In the genomic region with DNA sequence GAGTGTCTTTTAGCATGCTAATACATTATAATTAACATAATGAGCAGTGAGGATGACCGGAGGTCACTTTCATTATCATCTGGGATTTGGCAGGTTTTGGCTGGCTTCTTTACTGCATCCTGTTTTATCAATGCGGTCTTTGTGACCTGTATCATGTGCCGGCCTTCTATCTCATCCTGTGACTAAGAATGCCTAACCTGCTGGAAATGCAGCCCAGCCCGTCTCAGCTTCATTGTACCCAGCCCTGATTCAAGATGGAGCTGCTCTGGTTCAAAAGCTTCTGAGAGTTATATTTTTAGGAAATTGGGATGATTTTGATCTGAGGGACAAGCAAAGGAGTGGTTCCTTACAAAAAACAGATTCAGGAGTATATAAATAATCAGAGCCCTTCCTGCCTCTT, we compare ENCODE assay signal across 1 cellular context.
TF ChIP-seq lines count a peak whose summit lies in the region.

No MANE protein-coding gene starts in this region.

TF ChIP-seq in H1, 55 proteins besides CTCF, POLR2A, EP300 and RAD21 (continued from another document):
- TF ChIP-seq SUZ12 (IDR thresholded peaks at IDR 0.05; ENCODE audit: low read length) (no peak), SP4 (IDR thresholded peaks at IDR 0.05; ENCODE audit: low read length) (no peak), MAFK (IDR thresholded peaks at IDR 0.05; ENCODE audit: low read depth, low read length) (no peak), SP2 (IDR thresholded peaks at IDR 0.05; ENCODE audit: low read length) (no peak), RXRA (IDR thresholded peaks at IDR 0.05; ENCODE audit: insufficient read depth, low read depth, low read length) (no peak), CREB1 (IDR thresholded peaks at IDR 0.05) (no peak), SIX5 (IDR thresholded peaks at IDR 0.05; ENCODE audit: low read depth, low read length) (no peak), HDAC6 (IDR thresholded peaks at IDR 0.05; ENCODE audit: low read depth, low read length) (no peak), POU5F1 (IDR thresholded peaks at IDR 0.05; ENCODE audit: low read depth, low read length) (no peak), POLR2AphosphoS5 (IDR thresholded peaks at IDR 0.05; ENCODE audit: low read depth, low read length) (no peak), CHD1 (IDR thresholded peaks at IDR 0.05; ENCODE audit: low read depth, low read length) (no peak)
- TF ChIP-seq, protein P1, sequence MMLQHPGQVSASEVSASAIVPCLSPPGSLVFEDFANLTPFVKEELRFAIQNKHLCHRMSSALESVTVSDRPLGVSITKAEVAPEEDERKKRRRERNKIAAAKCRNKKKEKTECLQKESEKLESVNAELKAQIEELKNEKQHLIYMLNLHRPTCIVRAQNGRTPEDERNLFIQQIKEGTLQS (IDR thresholded peaks at IDR 0.05; ENCODE audit: insufficient read depth, low read depth, low read length), result no peak
